Comparison of ENCODE assay signal across 1 cellular context in the genomic region with DNA sequence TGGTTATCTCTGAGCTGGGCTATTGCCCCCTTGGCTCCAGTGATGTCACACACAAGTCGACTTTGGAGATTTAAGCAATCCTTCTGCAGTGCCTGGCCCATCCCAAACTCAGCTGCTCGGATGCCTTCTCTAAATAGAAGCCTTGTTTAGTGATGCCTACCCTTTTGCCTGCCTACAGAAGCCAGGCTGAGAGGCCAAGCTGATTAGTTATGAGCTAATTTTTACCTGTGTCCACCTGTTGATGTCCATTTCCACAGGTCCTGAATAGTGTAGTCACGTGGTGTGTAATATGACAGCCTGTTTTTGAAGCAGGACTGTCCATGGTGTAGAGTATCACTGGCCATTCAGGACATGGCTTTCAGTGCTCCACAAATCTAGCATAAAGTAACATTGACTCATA.
TF ChIP-seq lines count a peak whose summit lies in the region.

No MANE protein-coding gene starts in this region.

TF ChIP-seq in HepG2, 621 proteins besides CTCF, POLR2A, EP300 and RAD21:
- TF ChIP-seq NAIF1 (CRISPR knock-in tag; IDR thresholded peaks at IDR 0.05; ENCODE audit: borderline replicate concordance) (no peak), AHR (CRISPR knock-in tag; IDR thresholded peaks at IDR 0.05) (no peak), SRSF4 (IDR thresholded peaks at IDR 0.05; ENCODE audit: low read depth, low read length, poor library complexity, severe bottlenecking) (no peak), ZNF296 (CRISPR knock-in tag; conservative IDR thresholded peaks at IDR 0.05) (no peak), ZNF317 (CRISPR knock-in tag; IDR thresholded peaks at IDR 0.05) (no peak), ZNF589 (CRISPR knock-in tag; conservative IDR thresholded peaks at IDR 0.05) (no peak), ZNF879 (CRISPR knock-in tag; IDR thresholded peaks at IDR 0.05) (no peak), NKX3-1 (CRISPR knock-in tag; IDR thresholded peaks at IDR 0.05) (no peak), RAD51 (IDR thresholded peaks at IDR 0.05; ENCODE audit: borderline replicate concordance) (no peak), SPEN (CRISPR knock-in tag; IDR thresholded peaks at IDR 0.05; ENCODE audit: low read depth) (no peak), CENPT (CRISPR knock-in tag; IDR thresholded peaks at IDR 0.05; ENCODE audit: low read depth) (no peak), NR2F6 (IDR thresholded peaks at IDR 0.05) (no peak), NR2F6 (CRISPR knock-in tag; IDR thresholded peaks at IDR 0.05) (no peak)
- TF ChIP-seq, protein P1, sequence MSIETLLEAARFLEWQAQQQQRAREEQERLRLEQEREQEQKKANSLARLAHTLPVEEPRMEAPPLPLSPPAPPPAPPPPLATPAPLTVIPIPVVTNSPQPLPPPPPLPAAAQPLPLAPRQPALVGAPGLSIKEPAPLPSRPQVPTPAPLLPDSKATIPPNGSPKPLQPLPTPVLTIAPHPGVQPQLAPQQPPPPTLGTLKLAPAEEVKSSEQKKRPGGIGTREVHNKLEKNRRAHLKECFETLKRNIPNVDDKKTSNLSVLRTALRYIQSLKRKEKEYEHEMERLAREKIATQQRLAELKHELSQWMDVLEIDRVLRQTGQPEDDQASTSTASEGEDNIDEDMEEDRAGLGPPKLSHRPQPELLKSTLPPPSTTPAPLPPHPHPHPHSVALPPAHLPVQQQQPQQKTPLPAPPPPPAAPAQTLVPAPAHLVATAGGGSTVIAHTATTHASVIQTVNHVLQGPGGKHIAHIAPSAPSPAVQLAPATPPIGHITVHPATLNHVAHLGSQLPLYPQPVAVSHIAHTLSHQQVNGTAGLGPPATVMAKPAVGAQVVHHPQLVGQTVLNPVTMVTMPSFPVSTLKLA (IDR thresholded peaks at IDR 0.05), result peak; percentile 19; the same call in 1 of the 2 replicates
- TF ChIP-seq, protein P2, sequence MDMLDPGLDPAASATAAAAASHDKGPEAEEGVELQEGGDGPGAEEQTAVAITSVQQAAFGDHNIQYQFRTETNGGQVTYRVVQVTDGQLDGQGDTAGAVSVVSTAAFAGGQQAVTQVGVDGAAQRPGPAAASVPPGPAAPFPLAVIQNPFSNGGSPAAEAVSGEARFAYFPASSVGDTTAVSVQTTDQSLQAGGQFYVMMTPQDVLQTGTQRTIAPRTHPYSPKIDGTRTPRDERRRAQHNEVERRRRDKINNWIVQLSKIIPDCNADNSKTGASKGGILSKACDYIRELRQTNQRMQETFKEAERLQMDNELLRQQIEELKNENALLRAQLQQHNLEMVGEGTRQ (IDR thresholded peaks at IDR 0.05; ENCODE audit: low read depth, low read length), result peak; percentile 11; the same call in 1 of the 2 replicates
- TF ChIP-seq, protein P2 (CRISPR knock-in tag; IDR thresholded peaks at IDR 0.05; ENCODE audit: borderline replicate concordance), result no peak
- TF ChIP-seq, protein P3, sequence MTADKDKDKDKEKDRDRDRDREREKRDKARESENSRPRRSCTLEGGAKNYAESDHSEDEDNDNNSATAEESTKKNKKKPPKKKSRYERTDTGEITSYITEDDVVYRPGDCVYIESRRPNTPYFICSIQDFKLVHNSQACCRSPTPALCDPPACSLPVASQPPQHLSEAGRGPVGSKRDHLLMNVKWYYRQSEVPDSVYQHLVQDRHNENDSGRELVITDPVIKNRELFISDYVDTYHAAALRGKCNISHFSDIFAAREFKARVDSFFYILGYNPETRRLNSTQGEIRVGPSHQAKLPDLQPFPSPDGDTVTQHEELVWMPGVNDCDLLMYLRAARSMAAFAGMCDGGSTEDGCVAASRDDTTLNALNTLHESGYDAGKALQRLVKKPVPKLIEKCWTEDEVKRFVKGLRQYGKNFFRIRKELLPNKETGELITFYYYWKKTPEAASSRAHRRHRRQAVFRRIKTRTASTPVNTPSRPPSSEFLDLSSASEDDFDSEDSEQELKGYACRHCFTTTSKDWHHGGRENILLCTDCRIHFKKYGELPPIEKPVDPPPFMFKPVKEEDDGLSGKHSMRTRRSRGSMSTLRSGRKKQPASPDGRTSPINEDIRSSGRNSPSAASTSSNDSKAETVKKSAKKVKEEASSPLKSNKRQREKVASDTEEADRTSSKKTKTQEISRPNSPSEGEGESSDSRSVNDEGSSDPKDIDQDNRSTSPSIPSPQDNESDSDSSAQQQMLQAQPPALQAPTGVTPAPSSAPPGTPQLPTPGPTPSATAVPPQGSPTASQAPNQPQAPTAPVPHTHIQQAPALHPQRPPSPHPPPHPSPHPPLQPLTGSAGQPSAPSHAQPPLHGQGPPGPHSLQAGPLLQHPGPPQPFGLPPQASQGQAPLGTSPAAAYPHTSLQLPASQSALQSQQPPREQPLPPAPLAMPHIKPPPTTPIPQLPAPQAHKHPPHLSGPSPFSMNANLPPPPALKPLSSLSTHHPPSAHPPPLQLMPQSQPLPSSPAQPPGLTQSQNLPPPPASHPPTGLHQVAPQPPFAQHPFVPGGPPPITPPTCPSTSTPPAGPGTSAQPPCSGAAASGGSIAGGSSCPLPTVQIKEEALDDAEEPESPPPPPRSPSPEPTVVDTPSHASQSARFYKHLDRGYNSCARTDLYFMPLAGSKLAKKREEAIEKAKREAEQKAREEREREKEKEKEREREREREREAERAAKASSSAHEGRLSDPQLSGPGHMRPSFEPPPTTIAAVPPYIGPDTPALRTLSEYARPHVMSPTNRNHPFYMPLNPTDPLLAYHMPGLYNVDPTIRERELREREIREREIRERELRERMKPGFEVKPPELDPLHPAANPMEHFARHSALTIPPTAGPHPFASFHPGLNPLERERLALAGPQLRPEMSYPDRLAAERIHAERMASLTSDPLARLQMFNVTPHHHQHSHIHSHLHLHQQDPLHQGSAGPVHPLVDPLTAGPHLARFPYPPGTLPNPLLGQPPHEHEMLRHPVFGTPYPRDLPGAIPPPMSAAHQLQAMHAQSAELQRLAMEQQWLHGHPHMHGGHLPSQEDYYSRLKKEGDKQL (CRISPR knock-in tag; IDR thresholded peaks at IDR 0.05; ENCODE audit: low read depth), result no peak
- TF ChIP-seq, protein P4, sequence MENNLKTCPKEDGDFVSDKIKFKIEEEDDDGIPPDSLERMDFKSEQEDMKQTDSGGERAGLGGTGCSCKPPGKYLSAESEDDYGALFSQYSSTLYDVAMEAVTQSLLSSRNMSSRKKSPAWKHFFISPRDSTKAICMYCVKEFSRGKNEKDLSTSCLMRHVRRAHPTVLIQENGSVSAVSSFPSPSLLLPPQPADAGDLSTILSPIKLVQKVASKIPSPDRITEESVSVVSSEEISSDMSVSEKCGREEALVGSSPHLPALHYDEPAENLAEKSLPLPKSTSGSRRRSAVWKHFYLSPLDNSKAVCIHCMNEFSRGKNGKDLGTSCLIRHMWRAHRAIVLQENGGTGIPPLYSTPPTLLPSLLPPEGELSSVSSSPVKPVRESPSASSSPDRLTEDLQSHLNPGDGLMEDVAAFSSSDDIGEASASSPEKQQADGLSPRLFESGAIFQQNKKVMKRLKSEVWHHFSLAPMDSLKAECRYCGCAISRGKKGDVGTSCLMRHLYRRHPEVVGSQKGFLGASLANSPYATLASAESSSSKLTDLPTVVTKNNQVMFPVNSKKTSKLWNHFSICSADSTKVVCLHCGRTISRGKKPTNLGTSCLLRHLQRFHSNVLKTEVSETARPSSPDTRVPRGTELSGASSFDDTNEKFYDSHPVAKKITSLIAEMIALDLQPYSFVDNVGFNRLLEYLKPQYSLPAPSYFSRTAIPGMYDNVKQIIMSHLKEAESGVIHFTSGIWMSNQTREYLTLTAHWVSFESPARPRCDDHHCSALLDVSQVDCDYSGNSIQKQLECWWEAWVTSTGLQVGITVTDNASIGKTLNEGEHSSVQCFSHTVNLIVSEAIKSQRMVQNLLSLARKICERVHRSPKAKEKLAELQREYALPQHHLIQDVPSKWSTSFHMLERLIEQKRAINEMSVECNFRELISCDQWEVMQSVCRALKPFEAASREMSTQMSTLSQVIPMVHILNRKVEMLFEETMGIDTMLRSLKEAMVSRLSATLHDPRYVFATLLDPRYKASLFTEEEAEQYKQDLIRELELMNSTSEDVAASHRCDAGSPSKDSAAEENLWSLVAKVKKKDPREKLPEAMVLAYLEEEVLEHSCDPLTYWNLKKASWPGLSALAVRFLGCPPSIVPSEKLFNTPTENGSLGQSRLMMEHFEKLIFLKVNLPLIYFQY (CRISPR knock-in tag; IDR thresholded peaks at IDR 0.05; ENCODE audit: borderline replicate concordance), result no peak
